28 cellular contexts compared by ENCODE assay signal in the genomic region with DNA sequence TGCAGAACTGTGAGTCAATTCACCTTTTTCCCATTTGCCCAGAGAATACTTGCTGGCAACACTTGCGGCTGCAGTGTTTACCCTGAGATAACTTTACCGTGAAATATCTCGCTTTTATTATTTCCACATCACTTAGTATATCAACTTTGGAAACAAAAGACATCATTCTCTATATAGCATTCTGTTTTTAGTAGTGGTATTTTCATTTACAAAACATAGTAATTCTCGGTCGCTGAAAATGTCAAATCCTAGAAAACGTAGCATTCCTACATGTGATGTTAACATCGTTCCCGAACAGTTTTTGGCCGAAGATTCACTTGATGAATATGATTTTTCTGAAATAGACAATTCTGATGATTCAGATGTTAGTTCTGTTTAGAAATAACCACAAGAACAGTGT. TPM values are rescaled to one million over a fixed set of nuclear protein-coding genes. Genes with fewer than 3 reads are reported as not detected.
"Had no signal": no experiment of that assay in that cellular context is flagged by ENCODE, and none has a peak within 500 bp of the region (broad histone marks: within the 10 kb centered on the region; RNA-seq: fewer than 3 reads in every experiment).

No MANE protein-coding gene starts in this region.

- H3K4me1 ChIP-seq: adrenal gland, body of pancreas, breast epithelium had no signal

- H3K27ac Mint-ChIP-seq: activated B cell treated with CpG ODN at 0.5 μM for 24 hours; activated CD4-positive, alpha-beta memory T cell treated with anti-CD3 and anti-CD28 coated beads for 36 hours; activated CD4-positive, alpha-beta T cell treated with anti-CD3 and anti-CD28 coated beads, Interleukin-2, amount 10 ng/mL, durations not matched to agents 24 days and 14 days; activated CD8-positive, alpha-beta T cell treated with anti-CD3 and anti-CD28 coated beads for 36 hours; activated naive CD4-positive, alpha-beta T cell treated with anti-CD3 and anti-CD28 coated beads, Interleukin-2, amount 10 ng/mL, durations not matched to agents 7 days and 5 days; activated naive CD4-positive, alpha-beta T cell treated with anti-CD3 and anti-CD28 coated beads, Interleukin-2, amount 50 U/mL, for 24 hours; activated naive CD8-positive, alpha-beta T cell; activated T-cell treated with anti-CD3 and anti-CD28 coated beads, Interleukin-2, amount 50 U/mL, for 24 hours; activated T-helper 2 cell treated with anti-CD3 and anti-CD28 coated beads, Interferon-gamma antibody, Interleukin-2, Interleukin-4, amounts not matched to agents 10 μg/mL and 5 μg/mL and 100 μg/mL, durations not matched to agents 14 hours and 24 hours and 36 hours; T-cell; T-helper 17 cell had no signal

- DNase-seq: activated B cell treated with CpG ODN at 0.5 μM for 24 hours; activated CD4-positive, alpha-beta memory T cell treated with anti-CD3 and anti-CD28 coated beads for 36 hours; activated CD4-positive, alpha-beta T cell treated with anti-CD3 and anti-CD28 coated beads for 4 hours; activated CD4-positive, alpha-beta T cell treated with anti-CD3 and anti-CD28 coated beads, Interleukin-2, amount 10 ng/mL, durations not matched to agents 24 days and 14 days; activated CD4-positive, alpha-beta T cell treated with anti-CD3 and anti-CD28 coated beads, Interleukin-2, amount 50 U/mL, for 1 hour; activated CD4-positive, alpha-beta T cell treated with anti-CD3 and anti-CD28 coated beads, Interleukin-2, amount 50 U/mL, for 4 hours; activated CD4-positive, CD25-positive, alpha-beta regulatory T cell treated with anti-CD3 and anti-CD28 coated beads, Interleukin-2, amount 50 U/mL, for 72 hours; activated CD8-positive, alpha-beta memory T cell treated with anti-CD3 and anti-CD28 coated beads, Interleukin-2, amount 50 U/mL, for 4 hours; activated CD8-positive, alpha-beta T cell treated with anti-CD3 and anti-CD28 coated beads for 36 hours; activated effector memory CD4-positive, alpha-beta T cell treated with Interleukin-2 at 50 U/mL for 16 hours; activated gamma-delta T cell; activated naive CD4-positive, alpha-beta T cell treated with anti-CD3 and anti-CD28 coated beads, Interleukin-2, amount 10 ng/mL, durations not matched to agents 7 days and 5 days; activated naive CD4-positive, alpha-beta T cell treated with Interleukin-2 at 50 U/mL for 16 hours; activated T-cell treated with anti-CD3 and anti-CD28 coated beads, Interleukin-2, amount 50 U/mL, for 24 hours; activated T-cell treated with anti-CD3 and anti-CD28 coated beads, Interleukin-2, amount 50 U/mL, for 48 hours; adrenal gland; amniotic stem cell; aorta; body of pancreas; brain microvascular endothelial cell; central memory CD4-positive, alpha-beta T cell; T-cell; T-helper 17 cell had no signal

- H3K36me3 Mint-ChIP-seq: activated CD4-positive, alpha-beta memory T cell treated with anti-CD3 and anti-CD28 coated beads for 36 hours; activated naive CD4-positive, alpha-beta T cell treated with anti-CD3 and anti-CD28 coated beads, Interleukin-2, amount 10 ng/mL, durations not matched to agents 7 days and 5 days; activated naive CD4-positive, alpha-beta T cell treated with anti-CD3 and anti-CD28 coated beads, Interleukin-2, amount 50 U/mL, for 24 hours; activated naive CD8-positive, alpha-beta T cell; T-cell had no signal

- H3K4me3 ChIP-seq: adrenal gland, body of pancreas, breast epithelium had no signal

- ATAC-seq: activated CD8-positive, alpha-beta T cell treated with anti-CD3 and anti-CD28 coated beads for 36 hours; body of pancreas; T-cell; T-helper 17 cell had no signal

- H3K4me1 Mint-ChIP-seq: activated B cell treated with CpG ODN at 0.5 μM for 24 hours; activated CD4-positive, alpha-beta T cell treated with anti-CD3 and anti-CD28 coated beads, Interleukin-2, amount 10 ng/mL, durations not matched to agents 24 days and 14 days; activated naive CD4-positive, alpha-beta T cell treated with anti-CD3 and anti-CD28 coated beads, Interleukin-2, amount 10 ng/mL, durations not matched to agents 7 days and 5 days; activated naive CD4-positive, alpha-beta T cell treated with anti-CD3 and anti-CD28 coated beads, Interleukin-2, amount 50 U/mL, for 24 hours; T-cell; T-helper 17 cell had no signal

- H3K9me3 ChIP-seq: adrenal gland, breast epithelium had no signal

- H3K36me3 ChIP-seq: adrenal gland, brain microvascular endothelial cell, breast epithelium had no signal

- H3K4me3 Mint-ChIP-seq: activated B cell treated with CpG ODN at 0.5 μM for 24 hours; activated CD4-positive, alpha-beta memory T cell treated with anti-CD3 and anti-CD28 coated beads for 36 hours; activated CD4-positive, alpha-beta T cell treated with anti-CD3 and anti-CD28 coated beads, Interleukin-2, amount 10 ng/mL, durations not matched to agents 24 days and 14 days; activated CD8-positive, alpha-beta T cell treated with anti-CD3 and anti-CD28 coated beads for 36 hours; activated naive CD4-positive, alpha-beta T cell treated with anti-CD3 and anti-CD28 coated beads, Interleukin-2, amount 10 ng/mL, durations not matched to agents 7 days and 5 days; activated naive CD4-positive, alpha-beta T cell treated with anti-CD3 and anti-CD28 coated beads, Interleukin-2, amount 50 U/mL, for 24 hours; activated naive CD8-positive, alpha-beta T cell; activated T-cell treated with anti-CD3 and anti-CD28 coated beads, Interleukin-2, amount 50 U/mL, for 24 hours; T-cell; T-helper 17 cell had no signal

- H3K27me3 ChIP-seq: adrenal gland, body of pancreas, brain microvascular endothelial cell, breast epithelium had no signal

- H3K27me3 Mint-ChIP-seq: activated B cell treated with CpG ODN at 0.5 μM for 24 hours; activated CD4-positive, alpha-beta T cell treated with anti-CD3 and anti-CD28 coated beads, Interleukin-2, amount 10 ng/mL, durations not matched to agents 24 days and 14 days had no signal

RNA-seq across cellular contexts. Expression of gene NHLRC1, which starts 52.0 kb away (rescaled TPM):
- total RNA-seq: astrocyte had no signal
